ENCODE assay signal across 17 cellular contexts in the genomic region with DNA sequence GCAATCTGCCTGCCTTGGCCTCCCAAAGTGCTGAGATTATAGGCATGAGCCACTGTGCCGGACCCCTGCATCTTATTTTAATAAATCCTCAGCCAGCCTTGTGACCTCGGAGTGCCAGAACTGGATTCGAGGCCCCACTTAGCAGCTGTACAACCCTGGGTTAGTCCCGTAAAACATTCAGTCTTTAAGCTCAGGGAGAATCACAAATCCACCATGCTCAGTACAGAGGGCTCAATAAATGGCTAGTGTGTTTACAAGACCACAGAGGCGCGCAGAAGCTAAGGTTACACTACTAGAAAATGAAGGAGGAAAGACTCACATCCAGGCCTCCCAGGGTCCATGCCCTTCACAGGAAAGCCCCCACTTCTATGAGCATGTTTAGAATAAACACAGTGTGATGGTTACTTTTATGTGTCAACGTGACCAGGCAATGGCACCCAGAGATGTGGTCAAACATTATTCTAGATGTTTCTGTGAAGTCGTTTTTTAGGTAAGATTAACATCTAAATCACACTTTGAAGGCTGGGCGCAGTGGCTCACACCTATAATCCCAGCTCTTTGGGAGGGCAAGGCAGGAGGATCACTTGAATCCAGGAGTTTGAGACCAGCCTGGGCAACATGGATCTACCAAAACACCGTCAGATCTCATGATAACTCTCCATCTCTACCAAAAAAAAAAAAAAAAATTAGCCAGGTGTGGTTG. TPM values are rescaled to one million over a fixed set of nuclear protein-coding genes. Genes with fewer than 3 reads are reported as not detected.
DNase-seq lines count a peak whose midpoint lies in the region; ATAC-seq and TF ChIP-seq lines count a peak whose summit lies in the region.
"Had no signal": no experiment of that assay in that cellular context is flagged by ENCODE, and none has a peak within 500 bp of the region (broad histone marks: within the 10 kb centered on the region; RNA-seq: fewer than 3 reads in every experiment).

No MANE protein-coding gene starts in this region.

- ATAC-seq in PC-3 = no peak
- no peak for ATAC-seq in GM19455 (IDR thresholded peaks at IDR 0.05; ENCODE audit: unreplicated experiment)
- ATAC-seq in GM18873 (IDR thresholded peaks at IDR 0.05; ENCODE audit: low FRiP score, unreplicated experiment) = no peak

- H3K36me3 Mint-ChIP-seq in CD14-positive monocyte (peaks cover 0 to 3% of the 10 kb centered on the region in 2 donors), endodermal cell (ENCODE audit: low read depth) (no peaks in the 10 kb centered on the region), progenitor cell of endocrine pancreas (ENCODE audit: insufficient read depth) (peaks cover 1% of the 10 kb centered on the region)
- H3K36me3 Mint-ChIP-seq: brain; CD4-positive, CD25-positive, alpha-beta regulatory T cell had no signal

- H3K9me3 Mint-ChIP-seq in CD14-positive monocyte = peaks cover 0 to 2% (median 0%) of the 10 kb centered on the region in 7 donors
- peaks cover 2% of the 10 kb centered on the region for H3K9me3 Mint-ChIP-seq in endodermal cell
- H3K9me3 Mint-ChIP-seq in progenitor cell of endocrine pancreas (ENCODE audit: low read depth) = peaks cover 14% of the 10 kb centered on the region

- no peak overlapping the region for H2AFZ ChIP-seq in PC-3 (ENCODE audit: low read length)

- CTCF ChIA-PET in PC-3 (lab: Charles Lee) = no interaction called here

- H3K4me1 Mint-ChIP-seq in CD14-positive monocyte = peaks cover 36% of the 10 kb centered on the region
- H3K4me1 Mint-ChIP-seq in endodermal cell = peaks cover 11% of the 10 kb centered on the region
- peaks cover 23% of the 10 kb centered on the region for H3K4me1 Mint-ChIP-seq in progenitor cell of endocrine pancreas (ENCODE audit: low read depth)

- TF ChIP-seq CTCF in CD14-positive monocyte (IDR thresholded peaks at IDR 0.05) (no peak), PC-3 (conservative IDR thresholded peaks at IDR 0.05; ENCODE audit: low read depth, low read length) (no peak), endodermal cell (conservative IDR thresholded peaks at IDR 0.05) (no peak), progenitor cell of endocrine pancreas (IDR thresholded peaks at IDR 0.05; ENCODE audit: unreplicated experiment) (no peak)

- no peaks in the 10 kb centered on the region for H3F3A ChIP-seq in PC-3 (ENCODE audit: low read length, unreplicated experiment)

- H3K4me3 Mint-ChIP-seq in CD14-positive monocyte (no peak overlapping the region), endodermal cell (no peak overlapping the region), progenitor cell of endocrine pancreas (ENCODE audit: low read depth) (no peak overlapping the region)
- H3K4me3 Mint-ChIP-seq: activated CD8-positive, alpha-beta T cell treated with anti-CD3 and anti-CD28 coated beads for 36 hours; CD4-positive, CD25-positive, alpha-beta regulatory T cell had no signal

- H3K9me2 ChIP-seq in PC-3 (replicated peaks; ENCODE audit: low read length) = no peaks in the 10 kb centered on the region

- H4K20me1 ChIP-seq in PC-3 (ENCODE audit: low read length) = no peaks in the 10 kb centered on the region

- POLR2A ChIA-PET in PC-3 (lab: Charles Lee; ENCODE audit: unreplicated experiment) = no interaction called here

- H3K27ac Mint-ChIP-seq in CD14-positive monocyte = peak overlapping the region in 4 of 7 donors; percentile 8 to 94 (median 24)
- H3K27ac Mint-ChIP-seq in endodermal cell = no peak overlapping the region
- peak overlapping the region; percentile 96 for H3K27ac Mint-ChIP-seq in progenitor cell of endocrine pancreas
- H3K27ac Mint-ChIP-seq: CD4-positive, CD25-positive, alpha-beta regulatory T cell had no signal

- peak overlapping the region; percentile 82 for H3K27ac ChIP-seq in PC-3 (ENCODE audit: low read length)
- no peak overlapping the region for H3K27ac ChIP-seq in endodermal cell (ENCODE audit: low read depth, low read length)

- BruUV-seq in PC-3 (replicated peaks; lab: Mats Ljungman, UMichigan) = no TSS peak

- H3K27me3 ChIP-seq in PC-3 (ENCODE audit: low read length) = no peaks in the 10 kb centered on the region
- H3K27me3 ChIP-seq in endodermal cell (ENCODE audit: control insufficient read depth, insufficient read depth, low read length, poor library complexity, severe bottlenecking) = no peaks in the 10 kb centered on the region

- H3K4me1 ChIP-seq in PC-3 (ENCODE audit: insufficient read depth, low read length) = peaks cover 40% of the 10 kb centered on the region
- H3K4me1 ChIP-seq in endodermal cell (ENCODE audit: control insufficient read depth, insufficient read depth, low read length) = no peaks in the 10 kb centered on the region

- DNase-seq in CD14-positive monocyte (ENCODE audit: low spot score) (no peak), PC-3 (no peak), endodermal cell (peak; percentile 5), progenitor cell of endocrine pancreas (ENCODE audit: low spot score, unreplicated experiment) (no peak), NCI-H446 (lab: John Stamatoyannopoulos, UW) (no peak), NCI-H510A (lab: John Stamatoyannopoulos, UW) (no peak)
- DNase-seq: activated CD8-positive, alpha-beta T cell treated with anti-CD3 and anti-CD28 coated beads for 36 hours; activated gamma-delta T cell treated with Interleukin-2 at 50 U/mL for 16 hours; CD4-positive, CD25-positive, alpha-beta regulatory T cell; effector CD4-positive, alpha-beta T cell; NCI-H1048; NCI-H2171; nucleus accumbens had no signal

- WGBS in endodermal cell (ENCODE audit: insufficient coverage in 1 of 2, insufficient read length in 1 of 2), 2 experiments = 93 to 95% methylated on average over 9 to 10 of the region's 10 CpGs

- H3K27me3 Mint-ChIP-seq in CD14-positive monocyte (ENCODE audit: low read depth in 3 of 3) = peaks cover 0 to 2% (median 2%) of the 10 kb centered on the region in 3 donors
- H3K27me3 Mint-ChIP-seq in endodermal cell (ENCODE audit: insufficient read depth) = no peaks in the 10 kb centered on the region
- H3K27me3 Mint-ChIP-seq in progenitor cell of endocrine pancreas = no peaks in the 10 kb centered on the region

- intact Hi-C loops in CD14-positive monocyte (cut with micrococcal nuclease) (no loop called here), PC-3 (cut with micrococcal nuclease) (no loop called here)

- H3K4me3 ChIP-seq in PC-3 (ENCODE audit: low read length) = no peak overlapping the region
- no peak overlapping the region for H3K4me3 ChIP-seq in endodermal cell (ENCODE audit: low read length)
- H3K4me3 ChIP-seq: lung had no signal

- H3K36me3 ChIP-seq in PC-3 (ENCODE audit: low read depth, low read length) (peaks cover 5% of the 10 kb centered on the region), endodermal cell (ENCODE audit: control insufficient read depth, insufficient read depth, low read length) (no peaks in the 10 kb centered on the region)

- H3K9ac ChIP-seq in PC-3 (ENCODE audit: low read length) = peak overlapping the region; percentile 37
- H3K9ac ChIP-seq in endodermal cell (ENCODE audit: extremely low read depth, low read length, poor library complexity, severe bottlenecking) = no peak overlapping the region

- peak overlapping the region; percentile 63 for H3K4me2 ChIP-seq in PC-3 (ENCODE audit: low read length)

- H3K9me3 ChIP-seq in PC-3 (ENCODE audit: low read length) (peaks cover 11% of the 10 kb centered on the region; the same call in 1 of the 2 replicates), endodermal cell (ENCODE audit: control insufficient read depth, low read length) (no peaks in the 10 kb centered on the region)

- H3K79me2 ChIP-seq in PC-3 (ENCODE audit: low read length) = no peaks in the 10 kb centered on the region

RNA-seq across cellular contexts. Expression of gene CLMN, which starts 55.3 kb away (rescaled TPM):
- polyA plus RNA-seq in CD14-positive monocyte = 10 to 100 TPM; 23.2 to 33.7 TPM
- total RNA-seq in PC-3 (2014; rRNA removed) (3.5 and 3.7 TPM in 2 replicates), endodermal cell (10 to 100 TPM in 1 of 2 donors, 1 to 10 TPM in 1; 9.5 to 11.7 TPM), progenitor cell of endocrine pancreas (25.3 and 31.5 TPM in 2 replicates)
- polyA plus RNA-seq in endodermal cell (2013, experiment 1 of 2) = 9.5 TPM
- polyA plus RNA-seq in endodermal cell (2013, experiment 2 of 2) = 8.2 TPM
